Comparison of ENCODE assay signal across 10 cellular contexts in genomic region chr1:91736146-91736998, GRCh38.
DNase-seq lines count a peak whose midpoint lies in the region; ATAC-seq and TF ChIP-seq lines count a peak whose summit lies in the region.
"Had no signal": no experiment of that assay in that cellular context is flagged by ENCODE, and none has a peak within 500 bp of the region (broad histone marks: within the 10 kb centered on the region; RNA-seq: fewer than 3 reads in every experiment).

No MANE protein-coding gene starts in this region.

- H4K20me1 ChIP-seq in hepatocyte (ENCODE audit: insufficient read depth, poor library complexity, severe bottlenecking) = no peaks in the 10 kb centered on the region

- no peaks in the 10 kb centered on the region for H3K79me2 ChIP-seq in hepatocyte

- BruUV-seq in Calu3 (replicated peaks; lab: Mats Ljungman, UMichigan) = no TSS peak

- H3K4me2 ChIP-seq in hepatocyte = peak overlapping the region; percentile 52

- peaks cover 47% of the 10 kb centered on the region for H3K4me1 Mint-ChIP-seq in Calu3 (ENCODE audit: low read depth, unreplicated experiment)

- CTCF ChIA-PET in Calu3 (lab: Charles Lee) = interaction anchor here (1.0 to 1.4 kb wide), 3 partner anchors 90 to 136 kb away, joined by 3 read pairs; no protein-coding TSS in a partner anchor

- peak overlapping the region; percentile 54 for H3K4me3 Mint-ChIP-seq in Calu3 (ENCODE audit: low read depth, unreplicated experiment)

- no peaks in the 10 kb centered on the region for H3K27me3 Mint-ChIP-seq in Calu3 (ENCODE audit: unreplicated experiment)

- no peaks in the 10 kb centered on the region for H3K9me2 ChIP-seq in hepatocyte (replicated peaks; ENCODE audit: insufficient read depth)

- 53 to 70% methylated on average over 13 of the region's 13 CpGs for WGBS in body of pancreas, 2 donors
- 38% methylated on average over 13 of the region's 13 CpGs for WGBS in hepatocyte (ENCODE audit: low lambda C conversion rate, missing lambda C conversion rate)

- DNase-seq in Calu3 (no peak), body of pancreas (no peak), hepatocyte (ENCODE audit: low spot score) (no peak), sciatic nerve (ENCODE audit: low spot score) (no peak), activated gamma-delta T cell (lab: John Stamatoyannopoulos, UW) (no peak), NCI-H1092 (lab: John Stamatoyannopoulos, UW) (no peak)
- no peak for DNase-seq in stimulated activated naive CD4-positive, alpha-beta T cell treated with Interleukin-2 at 50 U/mL for 16 hours (lab: John Stamatoyannopoulos, UW)
- DNase-seq: cortex of kidney, NCI-H2029 had no signal

- H3K4me3 ChIP-seq in body of pancreas = no peak overlapping the region
- H3K4me3 ChIP-seq in hepatocyte = no peak overlapping the region

- H3K27me3 ChIP-seq in body of pancreas = no peaks in the 10 kb centered on the region
- H3K27me3 ChIP-seq in hepatocyte = no peaks in the 10 kb centered on the region

- H3K9me3 Mint-ChIP-seq in Calu3 (ENCODE audit: low read depth, unreplicated experiment) = peaks cover 4% of the 10 kb centered on the region

- intact Hi-C loops in Calu3 (cut with micrococcal nuclease; ENCODE audit: unreplicated experiment) = loop anchor here (10.0 kb wide), 2 partner anchors 148 to 222 kb away; partner anchors contain the start of gene TGFBR3
- intact Hi-C loops in body of pancreas (cut with DNase I) = no loop called here
- intact Hi-C loops in sciatic nerve (cut with DNase I) = no loop called here

- ATAC-seq in body of pancreas (peak; percentile 30), sciatic nerve (peak; percentile 31), HG02938 (IDR thresholded peaks at IDR 0.05; ENCODE audit: unreplicated experiment) (no peak)

- peak overlapping the region; percentile 77 for H3K27ac Mint-ChIP-seq in Calu3 (ENCODE audit: unreplicated experiment)

- no peak for TF ChIP-seq POLR2A in body of pancreas (IDR thresholded peaks at IDR 0.05)

- no peak overlapping the region for H2AFZ ChIP-seq in hepatocyte

- H3K36me3 ChIP-seq in body of pancreas (replicated peaks in 1 of 2; ENCODE audit: insufficient read depth in 1 of 2, low read depth in 2 of 2) (peaks cover 0 to 3% of the 10 kb centered on the region in 2 donors), hepatocyte (replicated peaks; ENCODE audit: insufficient read depth, low read depth) (no peaks in the 10 kb centered on the region)

- TF ChIP-seq CTCF in Calu3 (IDR thresholded peaks at IDR 0.05; ENCODE audit: unreplicated experiment) = no peak
- no peak for TF ChIP-seq CTCF in body of pancreas (IDR thresholded peaks at IDR 0.05)
- TF ChIP-seq CTCF in hepatocyte (IDR thresholded peaks at IDR 0.05; ENCODE audit: poor library complexity) = no peak

- H3K4me1 ChIP-seq in body of pancreas (peaks cover 14% of the 10 kb centered on the region), hepatocyte (ENCODE audit: insufficient read depth) (peaks cover 33% of the 10 kb centered on the region)

- peaks cover 11% of the 10 kb centered on the region for H3K36me3 Mint-ChIP-seq in Calu3 (ENCODE audit: insufficient read depth, unreplicated experiment)

- H3K9me3 ChIP-seq in body of pancreas (no peaks in the 10 kb centered on the region), hepatocyte (ENCODE audit: low read depth) (no peaks in the 10 kb centered on the region)

- peak overlapping the region in 2 of 4 donors; percentile 41 to 66 for H3K27ac ChIP-seq in body of pancreas
- peak overlapping the region; percentile 90 for H3K27ac ChIP-seq in hepatocyte
